ENCODE assay signal across 8 cellular contexts in genomic region chr6:132298344-132298949, GRCh38.
DNase-seq lines count a peak whose midpoint lies in the region; TF ChIP-seq lines count a peak whose summit lies in the region.

No MANE protein-coding gene starts in this region.

- H3K9ac ChIP-seq in trophoblast cell (ENCODE audit: low read length) = no peak overlapping the region

- no peaks in the 10 kb centered on the region for H3K79me2 ChIP-seq in trophoblast cell (ENCODE audit: control insufficient read depth, insufficient read depth, low read length, poor library complexity)

- no peak overlapping the region for H4K8ac ChIP-seq in trophoblast cell (ENCODE audit: low read depth, low read length)

- H3K4ac ChIP-seq in trophoblast cell (ENCODE audit: low read depth, low read length) = no peak overlapping the region

- H3K4me1 ChIP-seq in trophoblast cell (ENCODE audit: control insufficient read depth in 1 of 2, insufficient read depth in 2 of 2, low read length in 2 of 2) = no peaks in the 10 kb centered on the region

- no peak overlapping the region for H3K4me2 ChIP-seq in trophoblast cell (ENCODE audit: low read length)

- H3K36me3 ChIP-seq in trophoblast cell (ENCODE audit: control insufficient read depth in 1 of 2, insufficient read depth in 2 of 2, low read length in 2 of 2) = no peaks in the 10 kb centered on the region

- no peak overlapping the region for H4K91ac ChIP-seq in trophoblast cell (ENCODE audit: low read depth, low read length)

- H3K27me3 ChIP-seq in trophoblast cell (ENCODE audit: insufficient read depth, low read length) = no peaks in the 10 kb centered on the region

- H2AK5ac ChIP-seq in trophoblast cell (ENCODE audit: low read length) = no peak overlapping the region

- DNase-seq in KG1 (lab: John Stamatoyannopoulos, UW) (peak; percentile 5), fibroblast of the aortic adventitia (ENCODE audit: low read depth) (peak; percentile 76), trophoblast cell (peak; percentile 37 to 72), NCI-H1092 (lab: John Stamatoyannopoulos, UW) (no peak), hepatic stellate cell (ENCODE audit: low spot score) (no peak)

- H3K4me3 ChIP-seq in fibroblast of the aortic adventitia (ENCODE audit: low read depth, low read length) (no peak overlapping the region), trophoblast cell (ENCODE audit: low read depth, low read length) (no peak overlapping the region)

- no peak overlapping the region for H3K18ac ChIP-seq in trophoblast cell (ENCODE audit: low read length)

- H3K14ac ChIP-seq in trophoblast cell (ENCODE audit: low read length) = no peak overlapping the region

- no peak overlapping the region for H3K27ac ChIP-seq in C4-2B
- H3K27ac ChIP-seq in VCaP = no peak overlapping the region
- no peak overlapping the region for H3K27ac ChIP-seq in trophoblast cell (ENCODE audit: low read depth, low read length)

- H3K79me1 ChIP-seq in trophoblast cell (ENCODE audit: low read length) = no peaks in the 10 kb centered on the region

- TF ChIP-seq CTCF in C4-2B (conservative IDR thresholded peaks at IDR 0.05) (peak; percentile 76), GM12874 (IDR thresholded peaks at IDR 0.05; ENCODE audit: insufficient read depth, low read depth, low read length) (peak; percentile 42; the same call in 1 of the 2 replicates), VCaP (conservative IDR thresholded peaks at IDR 0.05) (peak; percentile 79), fibroblast of the aortic adventitia (IDR thresholded peaks at IDR 0.05; ENCODE audit: insufficient read depth, low read length) (peak; percentile 72)

- no peak overlapping the region for H2BK120ac ChIP-seq in trophoblast cell (ENCODE audit: insufficient read depth, low read length, poor library complexity)

- H2BK5ac ChIP-seq in trophoblast cell (ENCODE audit: low read depth, low read length, poor library complexity) = no peak overlapping the region

- H2BK12ac ChIP-seq in trophoblast cell (ENCODE audit: low read length) = no peak overlapping the region

- H4K12ac ChIP-seq in trophoblast cell (ENCODE audit: low read depth, low read length) = no peak overlapping the region

- no peaks in the 10 kb centered on the region for H3K9me3 ChIP-seq in trophoblast cell (ENCODE audit: insufficient read depth, low read depth, low read length)

- H2AFZ ChIP-seq in trophoblast cell (ENCODE audit: insufficient read depth, low read length, poor library complexity) = no peak overlapping the region

- H3K23ac ChIP-seq in trophoblast cell (ENCODE audit: low read length) = no peak overlapping the region

Comparison
In these comparisons a context has a peak if more than half of its experiments do, and no peak if none do; other contexts are left out.
1. DNase-seq: peak in KG1 (single experiment), fibroblast of the aortic adventitia (single experiment) and trophoblast cell (2 of 2); none in NCI-H1092 (single experiment) and hepatic stellate cell (single experiment).
2. Peak in every context shown above with its lines, with median percentiles within 50 percentile points of each other: CTCF ChIP-seq.